20 cellular contexts compared by ENCODE assay signal in the genomic region with DNA sequence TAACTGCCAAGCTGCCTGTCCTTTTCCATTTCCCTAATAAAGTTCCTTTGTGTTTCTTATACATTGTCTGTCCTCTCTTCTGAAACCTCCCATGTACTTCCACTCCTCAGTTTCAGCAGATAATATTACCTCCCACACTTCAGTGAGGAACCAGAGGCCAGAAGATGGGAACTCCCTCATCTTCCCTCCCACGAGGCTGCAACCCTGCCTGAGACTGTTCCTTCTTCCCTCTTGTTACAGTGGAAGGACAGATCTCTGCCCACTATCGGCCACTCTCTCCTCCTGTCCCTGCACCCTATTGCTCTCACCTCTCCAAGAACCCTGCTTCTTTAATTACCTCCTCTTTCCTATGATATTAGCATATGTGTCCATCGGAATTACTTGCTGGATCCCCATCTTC. TPM values are rescaled to one million over a fixed set of nuclear protein-coding genes. Genes with fewer than 3 reads are reported as not detected.
DNase-seq lines count a peak whose midpoint lies in the region; ATAC-seq, FAIRE-seq and TF ChIP-seq lines count a peak whose summit lies in the region.
"Had no signal": no experiment of that assay in that cellular context is flagged by ENCODE, and none has a peak within 500 bp of the region (broad histone marks: within the 10 kb centered on the region; RNA-seq: fewer than 3 reads in every experiment).

No MANE protein-coding gene starts in this region.

- CTCF ChIA-PET in MCF 10A (lab: Yijun Ruan, JAX) (interaction anchor here (0.7 to 1.9 kb wide), 2 partner anchors 13 to 50 kb away, joined by 3 to 4 read pairs; no protein-coding TSS in a partner anchor), K562 (lab: Yijun Ruan, JAX; ENCODE audit: low intra/inter-chr PET ratio) (no interaction called here)
- CTCF ChIA-PET in activated CD4-positive, alpha-beta memory T cell treated with anti-CD3 and anti-CD28 coated beads for 36 hours (lab: Charles Lee): interaction anchor here (1.0 kb wide), 1 partner anchor 91 kb away, joined by 3 read pairs; no protein-coding TSS in a partner anchor

- ATAC-seq in K562 (peak; percentile 58), memory B cell (ENCODE audit: low read depth) (no peak), HG03025 (IDR thresholded peaks at IDR 0.05; ENCODE audit: low FRiP score, unreplicated experiment) (no peak), GM21717 (IDR thresholded peaks at IDR 0.05; ENCODE audit: unreplicated experiment) (no peak)
- ATAC-seq: psoas muscle had no signal

- TF ChIP-seq EP300 in K562 (IDR thresholded peaks at IDR 0.05; ENCODE audit: low read length): no peak

- no peak overlapping the region for H3K27ac Mint-ChIP-seq in MCF 10A (ENCODE audit: low read depth, unreplicated experiment)
- H3K27ac Mint-ChIP-seq in memory B cell: peak overlapping the region; percentile 18
- H3K27ac Mint-ChIP-seq in type B pancreatic cell: peak overlapping the region; percentile 77
- no peak overlapping the region for H3K27ac Mint-ChIP-seq in activated CD4-positive, alpha-beta memory T cell treated with anti-CD3 and anti-CD28 coated beads for 36 hours

- no peak overlapping the region for H3K4me3 ChIP-seq in breast epithelium
- H3K4me3 ChIP-seq in K562: no peak overlapping the region
- H3K4me3 ChIP-seq: adrenal gland, psoas muscle had no signal

- H3K4me1 Mint-ChIP-seq in MCF 10A (ENCODE audit: insufficient read depth, unreplicated experiment) (peaks cover 7% of the 10 kb centered on the region), memory B cell (peaks cover 33% of the 10 kb centered on the region), type B pancreatic cell (ENCODE audit: unreplicated experiment) (peaks cover 20% of the 10 kb centered on the region)
- H3K4me1 Mint-ChIP-seq in activated CD4-positive, alpha-beta memory T cell treated with anti-CD3 and anti-CD28 coated beads for 36 hours (ENCODE audit: low read depth): no peaks in the 10 kb centered on the region

- H3K4me1 ChIP-seq in breast epithelium (no peaks in the 10 kb centered on the region), K562 (replicated peaks in 1 of 2; ENCODE audit: control insufficient read depth in 2 of 2, insufficient read depth in 2 of 2, low read length in 2 of 2) (peaks cover 4 to 9% of the 10 kb centered on the region in 2 experiments; a peak in 3 of 5 replicates)
- H3K4me1 ChIP-seq: psoas muscle had no signal

- H3K27ac ChIP-seq in breast epithelium (peak overlapping the region; percentile 63 to 78), K562 (ENCODE audit: extremely low read depth, low read depth, low read length) (no peak overlapping the region)
- H3K27ac ChIP-seq: psoas muscle had no signal

- DNase-seq in breast epithelium (ENCODE audit: low spot score in 2 of 2) (no peak), MCF 10A (ENCODE audit: unreplicated experiment) (no peak), K562 (ENCODE audit: extremely low read depth in 1 of 4, low spot score in 3 of 4) (no peak), memory B cell (ENCODE audit: low spot score in 2 of 2) (no peak), type B pancreatic cell (ENCODE audit: extremely low spot score, unreplicated experiment) (no peak)
- no peak for DNase-seq in activated CD4-positive, alpha-beta memory T cell treated with anti-CD3 and anti-CD28 coated beads for 36 hours
- DNase-seq: 8988T; activated gamma-delta T cell; adrenal gland; AML-193; foreskin melanocyte; HCEC 1CT; midbrain; NCI-H524; psoas muscle; stimulated activated CD4-positive, alpha-beta T cell treated with anti-CD3 and anti-CD28 coated beads, Interleukin-4, amount 100 ng/mL, for 4 hours; SW 1271 had no signal

- no peak overlapping the region for H3K4me2 ChIP-seq in K562 (ENCODE audit: insufficient read depth, low read length)

- no peak overlapping the region for H2AFZ ChIP-seq in K562 (ENCODE audit: low read depth, low read length)

- 34% methylated on average over 3 of the region's 3 CpGs for WGBS in K562 (ENCODE audit: insufficient coverage, low coverage, missing lambda C conversion rate)

- H3K9me3 ChIP-seq in breast epithelium: no peaks in the 10 kb centered on the region
- H3K9me3 ChIP-seq in K562 (replicated peaks; ENCODE audit: control insufficient read depth, insufficient read depth, low read depth, low read length): no peaks in the 10 kb centered on the region
- H3K9me3 ChIP-seq: adrenal gland, psoas muscle had no signal

- H3K27me3 Mint-ChIP-seq in MCF 10A (ENCODE audit: insufficient read depth, unreplicated experiment) (no peaks in the 10 kb centered on the region), memory B cell (no peaks in the 10 kb centered on the region), type B pancreatic cell (no peaks in the 10 kb centered on the region)
- no peaks in the 10 kb centered on the region for H3K27me3 Mint-ChIP-seq in activated CD4-positive, alpha-beta memory T cell treated with anti-CD3 and anti-CD28 coated beads for 36 hours

- H3K9me3 Mint-ChIP-seq in MCF 10A (ENCODE audit: unreplicated experiment): no peaks in the 10 kb centered on the region
- no peaks in the 10 kb centered on the region for H3K9me3 Mint-ChIP-seq in memory B cell
- no peaks in the 10 kb centered on the region for H3K9me3 Mint-ChIP-seq in type B pancreatic cell
- H3K9me3 Mint-ChIP-seq in activated CD4-positive, alpha-beta memory T cell treated with anti-CD3 and anti-CD28 coated beads for 36 hours: no peaks in the 10 kb centered on the region
- H3K9me3 Mint-ChIP-seq: neural crest cell had no signal

- POLR2A ChIA-PET in MCF 10A (lab: Yijun Ruan, JAX): interaction anchor here (0.7 kb wide), 1 partner anchor 84 kb away, joined by 3 read pairs; no protein-coding TSS in a partner anchor
- POLR2A ChIA-PET in K562 (lab: Yijun Ruan, JAX): interaction anchor here (1.9 kb wide), 1 partner anchor 13 kb away, joined by 7 read pairs; no protein-coding TSS in a partner anchor
- POLR2A ChIA-PET in activated CD4-positive, alpha-beta memory T cell treated with anti-CD3 and anti-CD28 coated beads for 36 hours (lab: Charles Lee): no interaction called here

- no peaks in the 10 kb centered on the region for H3K36me3 ChIP-seq in breast epithelium
- no peaks in the 10 kb centered on the region for H3K36me3 ChIP-seq in K562 (ENCODE audit: control insufficient read depth, insufficient read depth, low read length)
- H3K36me3 ChIP-seq: adrenal gland had no signal

- H3K36me3 Mint-ChIP-seq in MCF 10A (ENCODE audit: insufficient read depth, unreplicated experiment) (peaks cover 5% of the 10 kb centered on the region), memory B cell (no peaks in the 10 kb centered on the region), type B pancreatic cell (no peaks in the 10 kb centered on the region)
- no peaks in the 10 kb centered on the region for H3K36me3 Mint-ChIP-seq in activated CD4-positive, alpha-beta memory T cell treated with anti-CD3 and anti-CD28 coated beads for 36 hours

- BruUV-seq in MCF 10A (replicated peaks; lab: Mats Ljungman, UMichigan) (no TSS peak), K562 (replicated peaks; lab: Mats Ljungman, UMichigan) (no TSS peak)

- H3K27me3 ChIP-seq in breast epithelium: no peaks in the 10 kb centered on the region
- no peaks in the 10 kb centered on the region for H3K27me3 ChIP-seq in K562 (ENCODE audit: control insufficient read depth in 2 of 2, insufficient read depth in 2 of 2, low read length in 2 of 2)
- H3K27me3 ChIP-seq: adrenal gland had no signal

- TF ChIP-seq CTCF in breast epithelium (IDR thresholded peaks at IDR 0.05) (no peak), MCF 10A (IDR thresholded peaks at IDR 0.05; ENCODE audit: unreplicated experiment) (no peak), K562 (IDR thresholded peaks at IDR 0.05 in 2 of 3, conservative IDR thresholded peaks at IDR 0.05 in 1 of 3; ENCODE audit: insufficient read depth in 2 of 3, low read depth in 1 of 3, low read length in 3 of 3) (no peak), type B pancreatic cell (conservative IDR thresholded peaks at IDR 0.05) (no peak)

- in situ Hi-C loops in K562 (cut with MboI): no loop called here

- no peak for TF ChIP-seq POLR2A in breast epithelium (IDR thresholded peaks at IDR 0.05)
- no peak for TF ChIP-seq POLR2A in K562 (conservative IDR thresholded peaks at IDR 0.05)

- no peak overlapping the region; a peak in 1 of 4 replicates for H3K9ac ChIP-seq in K562 (ENCODE audit: insufficient read depth in 1 of 2, low read depth in 2 of 2, low read length in 2 of 2)

- intact Hi-C loops in breast epithelium (cut with DNase I; ENCODE audit: low total_unique reads): no loop called here
- intact Hi-C loops in MCF 10A (cut with micrococcal nuclease): no loop called here
- intact Hi-C loops in K562 (cut with micrococcal nuclease): no loop called here
- intact Hi-C loops in activated CD4-positive, alpha-beta memory T cell treated with anti-CD3 and anti-CD28 coated beads for 36 hours (cut with micrococcal nuclease): no loop called here

- no peak for TF ChIP-seq RAD21 in K562 (CRISPR knock-in tag; conservative IDR thresholded peaks at IDR 0.05 in 1 of 2, IDR thresholded peaks at IDR 0.05 in 1 of 2)

- H3K9me1 ChIP-seq in K562 (ENCODE audit: control insufficient read depth, insufficient read depth, low read length): no peaks in the 10 kb centered on the region

- peak; percentile 48 for FAIRE-seq in K562 (lab: Jason Lieb, UNC)

- no peaks in the 10 kb centered on the region for H3K79me2 ChIP-seq in K562 (ENCODE audit: control insufficient read depth, insufficient read depth, low read length)

- H3K4me3 Mint-ChIP-seq in MCF 10A (ENCODE audit: unreplicated experiment): no peak overlapping the region
- H3K4me3 Mint-ChIP-seq in memory B cell: no peak overlapping the region
- no peak overlapping the region for H3K4me3 Mint-ChIP-seq in type B pancreatic cell
- H3K4me3 Mint-ChIP-seq in activated CD4-positive, alpha-beta memory T cell treated with anti-CD3 and anti-CD28 coated beads for 36 hours: no peak overlapping the region

- no peaks in the 10 kb centered on the region for H4K20me1 ChIP-seq in K562 (replicated peaks; ENCODE audit: control insufficient read depth, insufficient read depth, low read length)

RNA-seq across cellular contexts. Expression of a gene that starts 38.1 kb away (rescaled TPM):
- total RNA-seq in breast epithelium (10 to 100 TPM; 36.8 to 64.5 (median 60.6) TPM), MCF 10A (2022) (13.0 and 24.2 TPM in 2 replicates), K562 (2014; rRNA removed) (2.3 TPM in 2 replicates), K562 (2014; rRNA removed; fragmentation: Illumina TruSeq; extraction: Trizol) (4.4 and 4.8 TPM in 2 replicates), K562 (2015; rRNA removed; fragmentation: Illumina TruSeq; extraction: Trizol) (4.9 and 5.0 TPM in 2 replicates), K562 (2021) (2.9 and 4.3 TPM in 2 replicates), type B pancreatic cell (ENCODE audit: low replicate concordance) (18.8 and 35.6 TPM in 2 replicates)
- 1.2 and 3.2 TPM in 2 replicates for total RNA-seq in K562 (2011; cell fraction: chromatin; rRNA removed; ENCODE audit: low replicate concordance)
- total RNA-seq in K562 (2011; cell fraction: nucleolus; rRNA removed): 0.79 and 1.0 TPM in 2 replicates
- total RNA-seq in K562 (2011; cell fraction: nucleoplasm; rRNA removed): 1.4 and 2.7 TPM in 2 replicates
- polyA plus RNA-seq in K562 (2011; rRNA removed) (1.8 and 2.4 TPM in 2 replicates), K562 (2014; fragmentation: Illumina TruSeq; extraction: Trizol) (4.1 and 4.3 TPM in 2 replicates), K562 (2014; fragmentation: Nextera tagmentation; extraction: Ambion mirVana) (1 to 10 TPM; 1.7 to 1.9 TPM), K562 (2014; rRNA removed) (2.9 and 3.9 TPM in 2 replicates)
- 1.0 and 1.8 TPM in 2 replicates for polyA plus RNA-seq in K562 (2011; cell fraction: cytosol; rRNA removed)
- polyA plus RNA-seq in K562 (2011; cell fraction: nucleus; rRNA removed): 0.73 and 0.78 TPM in 2 replicates
- polyA plus RNA-seq in K562 (2012): 4.6 and 5.5 TPM in 2 replicates
- 2.9 and 3.5 TPM in 2 replicates for polyA minus RNA-seq in K562 (2011; rRNA and poly(A)+ RNA removed)
- 1.6 and 2.3 TPM in 2 replicates for polyA minus RNA-seq in K562 (2011; cell fraction: cytosol; rRNA and poly(A)+ RNA removed)
- 0.54 and 1.8 TPM in 2 replicates for polyA minus RNA-seq in K562 (2011; cell fraction: nucleus; rRNA and poly(A)+ RNA removed)
- total RNA-seq in activated CD4-positive, alpha-beta memory T cell treated with anti-CD3 and anti-CD28 coated beads for 36 hours: 1 to 10 TPM; 7.7 to 8.6 TPM

RNA-seq across cellular contexts. Expression of a gene that starts 52.3 kb away (rescaled TPM):
- total RNA-seq in breast epithelium (100 to 1,000 TPM in 1 of 3 donors, 10 to 100 TPM in 2; 25.0 to 128 (median 66.5) TPM), MCF 10A (2022) (28.7 and 34.5 TPM in 2 replicates), K562 (2014; rRNA removed) (62.9 and 66.8 TPM in 2 replicates), K562 (2014; rRNA removed; fragmentation: Illumina TruSeq; extraction: Trizol) (73.2 and 80.9 TPM in 2 replicates), K562 (2015; rRNA removed; fragmentation: Illumina TruSeq; extraction: Trizol) (61.6 and 67.4 TPM in 2 replicates), K562 (2021) (82.1 and 82.7 TPM in 2 replicates), type B pancreatic cell (ENCODE audit: low replicate concordance) (80.1 and 104 TPM in 2 replicates)
- 78.0 and 216 TPM in 2 replicates for total RNA-seq in K562 (2011; cell fraction: chromatin; rRNA removed; ENCODE audit: low replicate concordance)
- total RNA-seq in K562 (2011; cell fraction: nucleolus; rRNA removed): 51.9 and 57.0 TPM in 2 replicates
- 101 and 161 TPM in 2 replicates for total RNA-seq in K562 (2011; cell fraction: nucleoplasm; rRNA removed)
- polyA plus RNA-seq in K562 (2011; rRNA removed) (81.2 and 99.0 TPM in 2 replicates), K562 (2014; fragmentation: Illumina TruSeq; extraction: Trizol) (73.7 and 93.4 TPM in 2 replicates), K562 (2014; fragmentation: Nextera tagmentation; extraction: Ambion mirVana) (10 to 100 TPM; 21.9 to 30.6 TPM), K562 (2014; rRNA removed) (51.3 and 53.9 TPM in 2 replicates)
- 20.1 and 32.8 TPM in 2 replicates for polyA plus RNA-seq in K562 (2011; cell fraction: cytosol; rRNA removed)
- polyA plus RNA-seq in K562 (2011; cell fraction: nucleus; rRNA removed): 77.6 and 91.0 TPM in 2 replicates
- polyA plus RNA-seq in K562 (2012): 34.8 and 46.6 TPM in 2 replicates
- polyA minus RNA-seq in K562 (2011; rRNA and poly(A)+ RNA removed): 121 and 129 TPM in 2 replicates
- 28.7 and 41.6 TPM in 2 replicates for polyA minus RNA-seq in K562 (2011; cell fraction: cytosol; rRNA and poly(A)+ RNA removed)
- 75.3 and 97.9 TPM in 2 replicates for polyA minus RNA-seq in K562 (2011; cell fraction: nucleus; rRNA and poly(A)+ RNA removed)
- total RNA-seq in activated CD4-positive, alpha-beta memory T cell treated with anti-CD3 and anti-CD28 coated beads for 36 hours: 10 to 100 TPM; 47.8 to 52.4 TPM

Comparison
In these comparisons a context has a peak if more than half of its experiments do, and no peak if none do; other contexts are left out.
1. H3K27ac Mint-ChIP-seq: peak in memory B cell (single experiment) and type B pancreatic cell (single experiment); none in MCF 10A (single experiment) and activated CD4-positive, alpha-beta memory T cell treated with anti-CD3 and anti-CD28 coated beads for 36 hours (single experiment).